ENCODE assay signal across 15 cellular contexts in the genomic region with DNA sequence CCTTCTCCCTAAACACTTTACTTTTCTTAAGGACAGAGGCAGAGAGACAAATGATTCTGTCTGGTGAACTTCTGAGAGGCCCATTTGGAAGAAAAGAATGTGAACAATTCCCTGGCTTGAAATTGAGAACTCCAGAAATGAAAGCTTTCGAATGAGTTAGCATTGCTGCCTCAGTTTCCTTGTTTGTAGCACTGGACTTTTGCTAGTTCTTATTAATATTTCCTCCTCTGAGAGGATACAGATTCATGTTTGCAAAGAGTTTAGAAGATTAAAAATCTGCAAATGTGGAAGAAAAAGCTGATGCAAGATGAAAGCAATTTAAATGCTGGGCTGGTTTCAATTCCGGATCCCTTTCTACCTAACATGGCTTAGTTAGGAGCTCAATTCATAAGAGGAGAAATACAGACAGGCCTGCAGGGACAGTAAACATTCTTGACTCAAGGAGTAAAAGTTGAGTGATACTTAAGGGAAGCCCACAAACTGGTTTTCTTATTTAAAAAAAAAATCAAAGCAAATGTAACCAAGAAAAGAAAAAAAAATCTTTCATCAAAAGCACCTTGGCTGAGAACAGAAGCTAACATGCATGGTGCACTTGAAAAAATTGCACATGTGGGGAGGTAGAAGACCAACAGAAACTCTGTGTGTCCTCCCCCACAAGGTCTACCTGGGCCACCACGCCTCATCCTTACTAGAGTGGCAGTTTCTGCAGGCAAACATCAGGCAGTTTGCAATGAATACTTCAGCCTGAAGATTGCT. TPM values are rescaled to one million over a fixed set of nuclear protein-coding genes. Genes with fewer than 3 reads are reported as not detected.
A peak's percentile ranks its signal among the peaks of the same experiment; 100 is the strongest.
DNase-seq lines count a peak whose midpoint lies in the region; ATAC-seq and TF ChIP-seq lines count a peak whose summit lies in the region.
"Had no signal": no experiment of that assay in that cellular context is flagged by ENCODE, and none has a peak within 500 bp of the region (broad histone marks: within the 10 kb centered on the region; RNA-seq: fewer than 3 reads in every experiment).

No MANE protein-coding gene starts in this region.

- H3K27ac ChIP-seq in KMS-11, result no peak overlapping the region; the same call in 1 of the 2 replicates
- H3K27ac ChIP-seq in colonic mucosa, result peak overlapping the region; percentile 50
- H3K27ac ChIP-seq: cardiac muscle cell had no signal

- DNase-seq in Calu3 (no peak), colonic mucosa (no peak), mesothelial cell of epicardium (ENCODE audit: low spot score in 2 of 2, unreplicated experiment in 2 of 2) (no peak), NCI-H524 (lab: John Stamatoyannopoulos, UW) (no peak), NCI-H1092 treated with DMSO at 0.1 percent for 48 hours (lab: John Stamatoyannopoulos, UW) (no peak)
- DNase-seq: activated CD4-positive, alpha-beta T cell treated with anti-CD3 and anti-CD28 coated beads, Interleukin-2, amount 50 U/mL, for 4 hours; activated gamma-delta T cell; C1 segment of cervical spinal cord; H7; NCI-H2171 treated with DMSO at 0.1 percent for 48 hours; T-helper 17 cell had no signal

- H3K4me2 ChIP-seq in KMS-11, result peak overlapping the region; percentile 44; the same call in 1 of the 2 replicates

- H3K36me3 Mint-ChIP-seq in Calu3 (ENCODE audit: insufficient read depth, unreplicated experiment), result peaks cover 94% of the 10 kb centered on the region
- no peaks in the 10 kb centered on the region for H3K36me3 Mint-ChIP-seq in mesothelial cell of epicardium

- H3K27me3 ChIP-seq in KMS-11 (ENCODE audit: insufficient read depth, low read depth) (no peaks in the 10 kb centered on the region), colonic mucosa (no peaks in the 10 kb centered on the region)
- H3K27me3 ChIP-seq: cardiac muscle cell had no signal

- CTCF ChIA-PET in Calu3 (lab: Charles Lee), result interaction anchor here (0.5 to 4.3 kb wide), 17 partner anchors 9 to 108 kb away, joined by 3 to 25 read pairs (median 6); partner anchors contain the start of genes HNF1B and SYNRG

- BruUV-seq in Calu3 (replicated peaks; lab: Mats Ljungman, UMichigan), result TSS peak; percentile 81

- intact Hi-C loops in Calu3 (cut with micrococcal nuclease; ENCODE audit: unreplicated experiment) (no loop called here), colonic mucosa (cut with DNase I) (no loop called here)

- no peaks in the 10 kb centered on the region for H3K9me3 ChIP-seq in colonic mucosa

- H3K4me1 ChIP-seq in KMS-11 (ENCODE audit: low read depth, poor library complexity, severe bottlenecking) (peaks cover 21% of the 10 kb centered on the region), colonic mucosa (peaks cover 10% of the 10 kb centered on the region)

- H4K20me1 ChIP-seq in KMS-11 (ENCODE audit: insufficient read depth), result no peaks in the 10 kb centered on the region

- H3K9me3 Mint-ChIP-seq in Calu3 (ENCODE audit: low read depth, unreplicated experiment) (peaks cover 4% of the 10 kb centered on the region), mesothelial cell of epicardium (no peaks in the 10 kb centered on the region)

- TF ChIP-seq CTCF in Calu3 (IDR thresholded peaks at IDR 0.05; ENCODE audit: unreplicated experiment), result no peak
- no peak for TF ChIP-seq CTCF in KMS-11 (conservative IDR thresholded peaks at IDR 0.05; ENCODE audit: low read depth, low read length)
- TF ChIP-seq CTCF in colonic mucosa (IDR thresholded peaks at IDR 0.05), result no peak
- TF ChIP-seq CTCF in mesothelial cell of epicardium (IDR thresholded peaks at IDR 0.05; ENCODE audit: unreplicated experiment), result no peak

- H3K4me3 Mint-ChIP-seq in Calu3 (ENCODE audit: low read depth, unreplicated experiment) (peak overlapping the region; percentile 17), mesothelial cell of epicardium (no peak overlapping the region)
- H3K4me3 Mint-ChIP-seq: T-helper 17 cell had no signal

- H3K27me3 Mint-ChIP-seq in Calu3 (ENCODE audit: unreplicated experiment) (no peaks in the 10 kb centered on the region), mesothelial cell of epicardium (ENCODE audit: low read depth) (peaks cover 14% of the 10 kb centered on the region)

- H3K4me1 Mint-ChIP-seq in Calu3 (ENCODE audit: low read depth, unreplicated experiment) (peaks cover 86% of the 10 kb centered on the region), mesothelial cell of epicardium (peaks cover 20% of the 10 kb centered on the region)

- H3K27ac Mint-ChIP-seq in Calu3 (ENCODE audit: unreplicated experiment), result peak overlapping the region; percentile 85
- peak overlapping the region; percentile 92 for H3K27ac Mint-ChIP-seq in mesothelial cell of epicardium
- H3K27ac Mint-ChIP-seq: T-helper 17 cell had no signal

- H3K79me2 ChIP-seq in KMS-11 (ENCODE audit: insufficient read depth, low read depth), result no peaks in the 10 kb centered on the region

- no peak overlapping the region for H3K4me3 ChIP-seq in KMS-11 (IDR thresholded peaks at IDR 0.05; ENCODE audit: insufficient read depth, low read depth, low read length)
- H3K4me3 ChIP-seq in colonic mucosa, result no peak overlapping the region
- H3K4me3 ChIP-seq: cardiac muscle cell had no signal

- no peak overlapping the region for H3K9ac ChIP-seq in KMS-11
- H3K9ac ChIP-seq in colonic mucosa (ENCODE audit: low read depth in 2 of 2, low read length in 2 of 2), result peak overlapping the region in 1 of 2 donors; percentile 46

- H3K36me3 ChIP-seq in KMS-11 (ENCODE audit: insufficient read depth) (no peaks in the 10 kb centered on the region), colonic mucosa (no peaks in the 10 kb centered on the region)
- H3K36me3 ChIP-seq: cardiac muscle cell had no signal

- no peak for ATAC-seq in HG03460 (IDR thresholded peaks at IDR 0.05; ENCODE audit: unreplicated experiment)
- ATAC-seq in GM19324 (IDR thresholded peaks at IDR 0.05; ENCODE audit: low FRiP score, unreplicated experiment), result no peak
- ATAC-seq: T-helper 17 cell had no signal

- 0 out of 2 replicates have a peak overlapping the region, but pooled peaks have one; percentile 16 for H2AFZ ChIP-seq in KMS-11 (ENCODE audit: low read depth)

RNA-seq across cellular contexts. Expression of gene HNF1B, which starts 27.1 kb away (rescaled TPM):
- total RNA-seq in Calu3 (2022), result 127 and 130 TPM in 2 replicates
- 10 to 100 TPM; 28.0 to 34.8 TPM for total RNA-seq in colonic mucosa
- 0.14 to 0.31 TPM (median 0.29 TPM) in 3 replicates for total RNA-seq in mesothelial cell of epicardium
- total RNA-seq: cardiac muscle cell, T-helper 17 cell had no signal

Comparison
In these comparisons a context has a peak if more than half of its experiments do, and no peak if none do; other contexts are left out.
1. RNA of gene HNF1B, which starts 27.1 kb away (total RNA-seq): 127 to 130 TPM in Calu3 and 28.0 to 34.8 TPM in colonic mucosa; 0.14 to 0.31 TPM in mesothelial cell of epicardium; every median in the first group is over 10 times any median in the second.